In genomic region chr5:55650391-55650790, GRCh38 we compare ENCODE assay signal across 14 cellular contexts.
DNase-seq lines count a peak whose midpoint lies in the region; ATAC-seq and TF ChIP-seq lines count a peak whose summit lies in the region.
"Had no signal": no experiment of that assay in that cellular context is flagged by ENCODE, and none has a peak within 500 bp of the region (broad histone marks: within the 10 kb centered on the region; RNA-seq: fewer than 3 reads in every experiment).

No MANE protein-coding gene starts in this region.

- no peak overlapping the region for H3K4me3 ChIP-seq in AG04449 (ENCODE audit: low read depth, low read length)
- H3K4me3 ChIP-seq: colonic mucosa, heart right ventricle, right atrium auricular region, SJSA1 had no signal

- TF ChIP-seq CTCF in AG04449 (IDR thresholded peaks at IDR 0.05; ENCODE audit: insufficient read depth, low read length, missing control alignments) (no peak), mesothelial cell of epicardium (IDR thresholded peaks at IDR 0.05; ENCODE audit: unreplicated experiment) (no peak)

- no peaks in the 10 kb centered on the region for H3K27me3 Mint-ChIP-seq in T-helper 2 cell treated with Interferon-gamma antibody and Interleukin-4, amounts not matched to agents 5 μg/mL and 100 μg/mL, for 36 hours (ENCODE audit: low read depth)
- no peaks in the 10 kb centered on the region for H3K27me3 Mint-ChIP-seq in mesothelial cell of epicardium (ENCODE audit: low read depth)
- H3K27me3 Mint-ChIP-seq: memory B cell had no signal

- H3K36me3 Mint-ChIP-seq in T-helper 2 cell treated with Interferon-gamma antibody and Interleukin-4, amounts not matched to agents 5 μg/mL and 100 μg/mL, for 36 hours (ENCODE audit: low read depth), result peaks cover 41% of the 10 kb centered on the region
- peaks cover 34% of the 10 kb centered on the region for H3K36me3 Mint-ChIP-seq in mesothelial cell of epicardium

- no peak for ATAC-seq in HG02763 (IDR thresholded peaks at IDR 0.05; ENCODE audit: unreplicated experiment)
- ATAC-seq in GM21619 (IDR thresholded peaks at IDR 0.05; ENCODE audit: unreplicated experiment), result no peak
- ATAC-seq: heart right ventricle had no signal

- CTCF ChIA-PET in AG04449 (lab: Yijun Ruan, JAX), result interaction anchor here (1.4 kb wide), 1 partner anchor 16 kb away, joined by 3 read pairs; no protein-coding TSS in a partner anchor

- H3K4me1 Mint-ChIP-seq in T-helper 2 cell treated with Interferon-gamma antibody and Interleukin-4, amounts not matched to agents 5 μg/mL and 100 μg/mL, for 36 hours (ENCODE audit: low read depth), result peaks cover 31% of the 10 kb centered on the region
- H3K4me1 Mint-ChIP-seq in mesothelial cell of epicardium, result no peaks in the 10 kb centered on the region
- H3K4me1 Mint-ChIP-seq: memory B cell had no signal

- peak overlapping the region; percentile 60 for H3K4me3 Mint-ChIP-seq in T-helper 2 cell treated with Interferon-gamma antibody and Interleukin-4, amounts not matched to agents 5 μg/mL and 100 μg/mL, for 36 hours
- H3K4me3 Mint-ChIP-seq in mesothelial cell of epicardium, result no peak overlapping the region
- H3K4me3 Mint-ChIP-seq: memory B cell had no signal

- POLR2A ChIA-PET in AG04449 (lab: Yijun Ruan, JAX), result no interaction called here

- DNase-seq in AG04449 (ENCODE audit: low read depth, low spot score) (peak; percentile 40), GM03348 (ENCODE audit: low spot score) (peak; percentile 32), fibroblast of peridontal ligament (ENCODE audit: extremely low read depth) (peak; percentile 85), mesothelial cell of epicardium (ENCODE audit: low spot score in 2 of 2, unreplicated experiment in 2 of 2) (no peak), DMS 273 treated with DMSO at 0.1 percent for 48 hours (lab: John Stamatoyannopoulos, UW) (no peak)
- peak; percentile 16 for DNase-seq in T-helper 2 cell treated with Interferon-gamma antibody and Interleukin-4, amounts not matched to agents 5 μg/mL and 100 μg/mL, for 36 hours (ENCODE audit: low spot score)
- DNase-seq: colonic mucosa, heart right ventricle, NCI-H2171 had no signal

- H3K9me3 Mint-ChIP-seq in T-helper 2 cell treated with Interferon-gamma antibody and Interleukin-4, amounts not matched to agents 5 μg/mL and 100 μg/mL, for 36 hours, result no peaks in the 10 kb centered on the region
- no peaks in the 10 kb centered on the region for H3K9me3 Mint-ChIP-seq in mesothelial cell of epicardium
- H3K9me3 Mint-ChIP-seq: memory B cell had no signal

- peak overlapping the region; percentile 27 for H3K27ac Mint-ChIP-seq in T-helper 2 cell treated with Interferon-gamma antibody and Interleukin-4, amounts not matched to agents 5 μg/mL and 100 μg/mL, for 36 hours
- H3K27ac Mint-ChIP-seq in mesothelial cell of epicardium, result no peak overlapping the region
- H3K27ac Mint-ChIP-seq: memory B cell had no signal

Comparison
In these comparisons a context has a peak if more than half of its experiments do, and no peak if none do; other contexts are left out.
1. DNase-seq: peak in AG04449 (single experiment), GM03348 (single experiment), T-helper 2 cell treated with Interferon-gamma antibody and Interleukin-4, amounts not matched to agents 5 μg/mL and 100 μg/mL, for 36 hours (single experiment) and fibroblast of peridontal ligament (single experiment); none in mesothelial cell of epicardium (0 of 2) and DMS 273 treated with DMSO at 0.1 percent for 48 hours (single experiment).